Comparison of ENCODE assay signal across 19 cellular contexts in the genomic region with DNA sequence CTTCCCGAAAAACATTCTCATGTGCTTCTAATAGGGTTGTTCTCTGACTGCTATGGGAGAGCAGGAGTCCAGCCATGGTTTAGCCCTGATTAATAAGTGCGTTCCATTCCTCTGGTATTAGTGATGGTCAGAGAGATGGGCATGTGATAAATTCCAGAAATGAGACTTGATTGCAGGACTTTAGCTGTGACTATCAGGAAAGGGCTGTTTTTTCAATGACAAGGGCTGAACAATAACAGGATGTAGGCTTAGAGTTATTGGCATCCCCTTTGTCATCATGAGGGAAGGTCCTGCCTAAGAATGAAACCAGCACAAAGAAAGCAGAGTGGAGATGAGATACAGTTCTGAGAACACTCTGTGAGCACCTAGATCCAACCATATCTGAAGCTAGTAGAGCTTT.
DNase-seq lines count a peak whose midpoint lies in the region; ATAC-seq, FAIRE-seq and TF ChIP-seq lines count a peak whose summit lies in the region.
"Had no signal": no experiment of that assay in that cellular context is flagged by ENCODE, and none has a peak within 500 bp of the region (broad histone marks: within the 10 kb centered on the region; RNA-seq: fewer than 3 reads in every experiment).

No MANE protein-coding gene starts in this region.

- H3K9me1 ChIP-seq in endothelial cell of umbilical vein (replicated peaks; ENCODE audit: control insufficient read depth, extremely low read depth, insufficient read depth, low read length): no peaks in the 10 kb centered on the region

- BruUV-seq in endothelial cell of umbilical vein (replicated peaks; lab: Mats Ljungman, UMichigan) (no TSS peak), HepG2 (replicated peaks; lab: Mats Ljungman, UMichigan) (no TSS peak)

- TF ChIP-seq RAD21 in HepG2 (CRISPR knock-in tag; IDR thresholded peaks at IDR 0.05): no peak

- H3K9me3 ChIP-seq in endothelial cell of umbilical vein (replicated peaks; ENCODE audit: control insufficient read depth, insufficient read depth, low read length) (no peaks in the 10 kb centered on the region), neural progenitor cell (ENCODE audit: low read depth) (no peaks in the 10 kb centered on the region), HepG2 (ENCODE audit: low read length) (no peaks in the 10 kb centered on the region)
- H3K9me3 ChIP-seq: BLaER1 had no signal

- peak overlapping the region; percentile 31 for H3K4me2 ChIP-seq in endothelial cell of umbilical vein (ENCODE audit: insufficient read depth, low read length)
- H3K4me2 ChIP-seq in neural progenitor cell: no peak overlapping the region
- H3K4me2 ChIP-seq in HepG2 (ENCODE audit: low read depth, low read length): no peak overlapping the region
- H3K4me2 ChIP-seq: BLaER1 had no signal

- CTCF ChIA-PET in endothelial cell of umbilical vein (lab: Charles Lee): interaction anchor here (0.8 to 2.4 kb wide), 9 partner anchors 9 to 112 kb away, joined by 3 to 11 read pairs (median 4); no protein-coding TSS in a partner anchor
- CTCF ChIA-PET in HepG2 (lab: Yijun Ruan, JAX; ENCODE audit: low intra/inter-chr PET ratio, low total read pairs): no interaction called here

- no peaks in the 10 kb centered on the region for H3K36me3 Mint-ChIP-seq in neural progenitor cell
- no peaks in the 10 kb centered on the region for H3K36me3 Mint-ChIP-seq in natural killer cell
- H3K36me3 Mint-ChIP-seq: CD4-positive, alpha-beta memory T cell had no signal

- TF ChIP-seq POLR2A in endothelial cell of umbilical vein (IDR thresholded peaks at IDR 0.05; ENCODE audit: low read depth, low read length) (no peak), HepG2 (IDR thresholded peaks at IDR 0.05; ENCODE audit: insufficient read depth in 1 of 2, low read depth in 2 of 2, low read length in 2 of 2) (no peak)

- peak; percentile 39 for DNase-seq in brain microvascular endothelial cell
- peak; percentile 85 for DNase-seq in endothelial cell of umbilical vein (ENCODE audit: low read depth, low spot score)
- DNase-seq in neural progenitor cell (ENCODE audit: low spot score): no peak
- DNase-seq in natural killer cell: no peak
- no peak for DNase-seq in NCI-H1436 treated with DMSO at 0.1 percent for 48 hours (lab: John Stamatoyannopoulos, UW)
- DNase-seq in HepG2 (ENCODE audit: low spot score): no peak
- DNase-seq in RKO (ENCODE audit: low spot score): no peak
- DNase-seq: AML-193; CD4-positive, alpha-beta memory T cell; DMS 273 treated with DMSO at 0.1 percent for 48 hours; DMS53; DND-41 had no signal

- H3K27me3 Mint-ChIP-seq in neural progenitor cell (ENCODE audit: insufficient read depth, low read depth) (peaks cover 14% of the 10 kb centered on the region), natural killer cell (ENCODE audit: low read depth in 2 of 2) (peaks cover 16 to 46% of the 10 kb centered on the region in 2 donors)

- H4K20me1 ChIP-seq in endothelial cell of umbilical vein (replicated peaks; ENCODE audit: control insufficient read depth, extremely low read depth, insufficient read depth, low read length) (no peaks in the 10 kb centered on the region), neural progenitor cell (ENCODE audit: low read depth) (no peaks in the 10 kb centered on the region), HepG2 (ENCODE audit: insufficient read depth, low read length) (no peaks in the 10 kb centered on the region)
- H4K20me1 ChIP-seq: BLaER1 had no signal

- peak; percentile 95 for FAIRE-seq in endothelial cell of umbilical vein (lab: Jason Lieb, UNC)
- no peak for FAIRE-seq in HepG2 (lab: Jason Lieb, UNC)
- FAIRE-seq: A204.1, G401.6, GM12891, GM19239, H1 had no signal

- H3K27ac ChIP-seq in brain microvascular endothelial cell (peak overlapping the region; percentile 72), endothelial cell of umbilical vein (ENCODE audit: insufficient read depth, low read depth, low read length) (peak overlapping the region; percentile 90), neural progenitor cell (no peak overlapping the region), HepG2 (ENCODE audit: extremely low read length, insufficient read depth, low read length) (no peak overlapping the region)
- H3K27ac ChIP-seq: BLaER1 had no signal

- H3K4me1 Mint-ChIP-seq in neural progenitor cell (peaks cover 11% of the 10 kb centered on the region), natural killer cell (peaks cover 0 to 5% of the 10 kb centered on the region in 2 donors)

- intact Hi-C loops in endothelial cell of umbilical vein (cut with micrococcal nuclease): loop anchor here (1.0 to 5.0 kb wide), 5 partner anchors 36 to 650 kb away; partner anchors contain the start of gene MN1
- intact Hi-C loops in natural killer cell (cut with micrococcal nuclease): no loop called here
- intact Hi-C loops in HepG2 (cut with micrococcal nuclease; ENCODE audit: unreplicated experiment): no loop called here

- dilution Hi-C loops in endothelial cell of umbilical vein (cut with MboI; ENCODE audit: extremely low pct_ligation_motif_present, low sequenced_read_pairs): no loop called here

- POLR2A ChIA-PET in endothelial cell of umbilical vein (lab: Charles Lee) (no interaction called here), HepG2 (lab: Yijun Ruan, JAX) (no interaction called here)

- in situ Hi-C loops in brain microvascular endothelial cell (cut with HindIII; ENCODE audit: low pct_ligation_motif_present, low sequenced_read_pairs) (no loop called here), HepG2 (cut with HindIII; ENCODE audit: extremely low pct_ligation_motif_present, low pct_unique_long_range_greater_than_20kb) (no loop called here)

- peak overlapping the region; percentile 70 for H3K9ac ChIP-seq in endothelial cell of umbilical vein (replicated peaks; ENCODE audit: extremely low read depth, insufficient read depth, low read length)
- H3K9ac ChIP-seq in neural progenitor cell: no peak overlapping the region
- H3K9ac ChIP-seq in HepG2 (ENCODE audit: insufficient read depth, low read depth, low read length): no peak overlapping the region
- H3K9ac ChIP-seq: BLaER1 had no signal

- TF ChIP-seq EP300 in HepG2 (IDR thresholded peaks at IDR 0.05; ENCODE audit: low read depth in 2 of 2, low read length in 2 of 2) (no peak), HepG2 (CRISPR knock-in tag; IDR thresholded peaks at IDR 0.05; ENCODE audit: borderline replicate concordance) (no peak)

- H3K4me1 ChIP-seq in endothelial cell of umbilical vein (ENCODE audit: control insufficient read depth, extremely low read depth, insufficient read depth, low read length) (peaks cover 35% of the 10 kb centered on the region), neural progenitor cell (no peaks in the 10 kb centered on the region), HepG2 (ENCODE audit: insufficient read depth, low read length) (no peaks in the 10 kb centered on the region)

- H2AFZ ChIP-seq in endothelial cell of umbilical vein (ENCODE audit: low read depth, low read length) (no peak overlapping the region), neural progenitor cell (replicated peaks) (no peak overlapping the region), HepG2 (ENCODE audit: low read length) (no peak overlapping the region)

- no peaks in the 10 kb centered on the region for H3K27me3 ChIP-seq in brain microvascular endothelial cell (replicated peaks)
- H3K27me3 ChIP-seq in endothelial cell of umbilical vein (ENCODE audit: control insufficient read depth in 2 of 2, insufficient read depth in 2 of 2, low read length in 2 of 2): no peaks in the 10 kb centered on the region
- H3K27me3 ChIP-seq in neural progenitor cell: no peaks in the 10 kb centered on the region
- peaks cover 0 to 7% of the 10 kb centered on the region in 2 experiments; a peak in 2 of 5 replicates for H3K27me3 ChIP-seq in HepG2 (ENCODE audit: control insufficient read depth in 1 of 2, insufficient read depth in 2 of 2, low read length in 2 of 2)
- H3K27me3 ChIP-seq: BLaER1 had no signal

- H3K4me3 Mint-ChIP-seq in neural progenitor cell: no peak overlapping the region
- no peak overlapping the region for H3K4me3 Mint-ChIP-seq in natural killer cell
- H3K4me3 Mint-ChIP-seq: CD4-positive, alpha-beta memory T cell; H9 had no signal

- no peak overlapping the region for H3K4me3 ChIP-seq in brain microvascular endothelial cell (ENCODE audit: low read depth, low read length)
- H3K4me3 ChIP-seq in endothelial cell of umbilical vein (replicated peaks in 1 of 3; ENCODE audit: insufficient read depth in 1 of 3, low read depth in 1 of 3, low read length in 3 of 3): no peak overlapping the region
- H3K4me3 ChIP-seq in neural progenitor cell: no peak overlapping the region
- no peak overlapping the region for H3K4me3 ChIP-seq in HepG2 (replicated peaks in 1 of 3; ENCODE audit: insufficient read depth in 1 of 3, low read depth in 2 of 3, low read length in 3 of 3)
- H3K4me3 ChIP-seq: BLaER1 had no signal

- ATAC-seq in natural killer cell (no peak), HepG2 (no peak)

- TF ChIP-seq CTCF in brain microvascular endothelial cell (IDR thresholded peaks at IDR 0.05; ENCODE audit: low read depth, low read length, missing control alignments) (no peak), endothelial cell of umbilical vein (IDR thresholded peaks at IDR 0.05; ENCODE audit: extremely low read depth in 1 of 2, insufficient read depth in 1 of 2, low read depth in 1 of 2, low read length in 2 of 2) (no peak), neural progenitor cell (IDR thresholded peaks at IDR 0.05) (no peak), natural killer cell (IDR thresholded peaks at IDR 0.05) (no peak), HepG2 (CRISPR knock-in tag; IDR thresholded peaks at IDR 0.05) (no peak)

- H3K27ac Mint-ChIP-seq in neural progenitor cell: peak overlapping the region; percentile 3
- H3K27ac Mint-ChIP-seq in natural killer cell: no peak overlapping the region
- H3K27ac Mint-ChIP-seq: CD4-positive, alpha-beta memory T cell had no signal

- H3K36me3 ChIP-seq in brain microvascular endothelial cell (replicated peaks): no peaks in the 10 kb centered on the region
- H3K36me3 ChIP-seq in endothelial cell of umbilical vein (ENCODE audit: control insufficient read depth in 2 of 2, extremely low read depth in 1 of 2, insufficient read depth in 2 of 2, low read length in 2 of 2): no peaks in the 10 kb centered on the region
- no peaks in the 10 kb centered on the region for H3K36me3 ChIP-seq in neural progenitor cell
- H3K36me3 ChIP-seq in HepG2 (replicated peaks in 1 of 2; ENCODE audit: control insufficient read depth in 1 of 2, insufficient read depth in 2 of 2, low read length in 2 of 2): no peaks in the 10 kb centered on the region
- H3K36me3 ChIP-seq: BLaER1 had no signal

- H3F3A ChIP-seq in neural progenitor cell (ENCODE audit: low read depth): no peaks in the 10 kb centered on the region

- H3K9me3 Mint-ChIP-seq in neural progenitor cell: peaks cover 3% of the 10 kb centered on the region
- no peaks in the 10 kb centered on the region for H3K9me3 Mint-ChIP-seq in natural killer cell

- H3K79me2 ChIP-seq in endothelial cell of umbilical vein (ENCODE audit: control insufficient read depth, insufficient read depth, low read length): no peaks in the 10 kb centered on the region
- H3K79me2 ChIP-seq in neural progenitor cell (ENCODE audit: low read depth): no peaks in the 10 kb centered on the region
- H3K79me2 ChIP-seq in HepG2 (ENCODE audit: insufficient read depth, low read length): no peaks in the 10 kb centered on the region

- 37% methylated on average over 2 of the region's 2 CpGs for WGBS in HepG2 (ENCODE audit: low lambda C conversion rate)

TF ChIP-seq in HepG2, 621 proteins besides CTCF, POLR2A, EP300 and RAD21 (continues in another document):
- TF ChIP-seq NCOA5 (CRISPR knock-in tag; IDR thresholded peaks at IDR 0.05): no peak

Comparison
In these comparisons a context has a peak if more than half of its experiments do, and no peak if none do; other contexts are left out.
1. DNase-seq: peak in brain microvascular endothelial cell (single experiment) and endothelial cell of umbilical vein (single experiment); none in neural progenitor cell (single experiment), natural killer cell (single experiment), NCI-H1436 treated with DMSO at 0.1 percent for 48 hours (single experiment), HepG2 (single experiment) and RKO (single experiment).
2. H3K27ac ChIP-seq: peak in brain microvascular endothelial cell (single experiment) and endothelial cell of umbilical vein (single experiment); none in neural progenitor cell (single experiment) and HepG2 (single experiment).